In the genomic region with DNA sequence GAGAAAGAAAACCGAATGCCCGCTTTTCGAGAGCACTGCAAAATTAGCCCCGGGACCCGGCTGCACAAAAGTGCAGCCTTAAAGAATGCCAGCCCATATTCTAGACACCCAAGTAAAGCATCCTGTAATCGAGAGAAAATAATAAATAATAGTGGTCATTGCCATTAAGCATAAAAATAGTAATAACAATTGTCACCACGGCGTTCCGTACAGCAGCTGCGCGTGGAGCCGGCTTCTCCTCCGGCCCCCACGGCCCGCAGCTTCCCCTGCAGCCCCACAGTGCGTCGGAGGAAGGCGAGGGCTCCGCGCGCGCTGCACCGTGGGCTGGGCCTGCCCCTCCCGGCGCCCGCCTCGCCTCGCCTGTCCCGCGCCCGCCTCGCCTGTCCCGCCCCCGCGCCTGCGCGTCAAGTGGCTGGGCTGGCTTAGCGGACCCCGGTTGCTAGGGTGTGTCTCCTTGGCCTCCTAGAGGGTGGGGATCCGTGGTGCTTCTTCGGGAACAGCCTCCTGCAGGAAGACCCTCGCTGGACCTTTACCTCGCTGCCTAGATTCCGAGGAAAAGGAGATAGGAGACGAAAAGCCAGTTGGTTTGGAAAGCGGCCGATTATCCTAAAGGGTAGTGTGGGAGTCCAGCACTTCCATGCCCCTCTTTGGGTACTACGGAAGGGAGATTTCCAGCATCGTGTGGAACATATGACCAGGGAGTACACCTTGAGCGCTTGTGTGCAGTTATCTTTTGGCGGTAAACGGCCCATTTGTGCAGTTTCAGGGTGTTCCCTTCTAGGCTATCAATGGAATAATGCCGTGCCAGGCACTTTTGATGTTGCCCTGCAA, we compare ENCODE assay signal across 8 cellular contexts. TPM values are rescaled to one million over a fixed set of nuclear protein-coding genes. Genes with fewer than 3 reads are reported as not detected.
DNase-seq lines count a peak whose midpoint lies in the region; ATAC-seq, FAIRE-seq and TF ChIP-seq lines count a peak whose summit lies in the region.

A gene with protein sequence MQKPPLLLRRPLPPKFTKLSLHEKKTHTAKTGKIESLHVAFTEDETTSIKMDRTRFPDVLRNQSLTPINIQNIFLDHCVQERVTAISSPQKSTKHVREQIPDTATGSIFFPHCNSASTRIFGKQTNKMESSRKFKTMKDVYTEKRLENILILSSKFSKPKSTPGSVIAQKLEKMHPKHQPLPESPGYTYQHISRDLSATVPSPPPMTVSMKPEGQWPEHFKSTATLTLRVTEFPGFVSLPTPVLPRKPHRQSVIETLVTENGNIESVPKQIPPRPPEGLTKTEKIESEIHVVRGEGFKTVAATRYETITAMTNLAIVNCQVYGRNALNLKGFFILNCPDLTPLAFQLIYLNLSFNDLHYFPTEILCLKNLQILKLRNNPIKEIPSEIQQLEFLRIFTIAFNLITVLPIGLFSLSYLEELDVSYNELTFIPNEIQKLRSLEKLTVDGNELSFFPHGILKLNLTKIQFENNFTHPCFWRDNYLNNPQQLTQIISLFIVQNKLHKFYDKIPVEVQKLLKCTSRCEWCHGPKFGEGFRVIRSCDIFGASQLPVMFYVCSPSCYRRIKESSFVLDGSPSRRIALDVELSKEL (plus strand): TSS at position 408 of the 831 bp plus-strand sequence. CDS start 1,107 bp downstream, outside the sequence.

- H3K4me3 ChIP-seq in WI38 (ENCODE audit: low read depth, low read length) (peak within 1 kb of the TSS; percentile 46), bronchial epithelial cell (ENCODE audit: low read depth, low read length) (peak within 1 kb of the TSS; percentile 30)

- H3K36me3 ChIP-seq in bronchial epithelial cell (ENCODE audit: control insufficient read depth, insufficient read depth, low read length) = no peaks in the 10 kb centered on the region

- DNase-seq in GM13976 (ENCODE audit: low spot score) (peak; percentile 82), NCI-H1092 treated with DMSO at 0.1 percent for 48 hours (lab: John Stamatoyannopoulos, UW) (peak; percentile 58), bronchial epithelial cell (ENCODE audit: low read depth) (peak; percentile 26), islet precursor cell (peak; percentile 91), OCI-M2 (lab: John Stamatoyannopoulos, UW; ENCODE audit: unreplicated experiment) (no peak)
- DNase-seq in stimulated activated CD4-positive, alpha-beta T cell treated with anti-CD3 and anti-CD28 coated beads, Interleukin-15, amount 100 ng/mL, for 1 hour (ENCODE audit: low read depth in 1 of 2, low spot score in 1 of 2) = peak; percentile 69 to 77

- H3K27me3 ChIP-seq in bronchial epithelial cell (ENCODE audit: control insufficient read depth, insufficient read depth, low read length) = peaks cover 3% of the 10 kb centered on the region

- peak; percentile 97 for ATAC-seq in HG02588 (IDR thresholded peaks at IDR 0.05; ENCODE audit: unreplicated experiment)

- no peak for FAIRE-seq in bronchial epithelial cell (lab: Jason Lieb, UNC)

- no peak for TF ChIP-seq CTCF in GM13976 (IDR thresholded peaks at IDR 0.05; ENCODE audit: borderline replicate concordance, control extremely low read depth, extremely low read depth, insufficient read depth, missing control alignments)
- no peak for TF ChIP-seq CTCF in WI38 (IDR thresholded peaks at IDR 0.05; ENCODE audit: low read depth, low read length)
- no peak for TF ChIP-seq CTCF in bronchial epithelial cell (IDR thresholded peaks at IDR 0.05; ENCODE audit: insufficient read depth, low read length, severe bottlenecking)

- in situ Hi-C loops in GM13976 (cut with MboI; ENCODE audit: low sequenced_read_pairs, unreplicated experiment) = no loop called here

RNA-seq across cellular contexts. Expression of the gene that starts here (rescaled TPM):
- not detected in 2 replicates for total RNA-seq in bronchial epithelial cell

Comparison
In these comparisons a context has a peak if more than half of its experiments do, and no peak if none do; other contexts are left out.
1. Peak in DNase-seq and H3K4me3 ChIP-seq in bronchial epithelial cell; RNA of the gene not detected or under 1 TPM.